ENCODE assay signal across 8 cellular contexts in genomic region chr14:50559990-50560928, GRCh38. TPM values are rescaled to one million over a fixed set of nuclear protein-coding genes. Genes with fewer than 3 reads are reported as not detected.
DNase-seq lines count a peak whose midpoint lies in the region; ATAC-seq and TF ChIP-seq lines count a peak whose summit lies in the region.

ATL1 (plus strand) TSS chr14:50560145; CDS start chr14:50560266, 121 bp downstream.

- ATAC-seq in GM19463 (IDR thresholded peaks at IDR 0.05; ENCODE audit: unreplicated experiment) (peak; percentile 48), gastrocnemius medialis (peak; percentile 80 to 81), HG02870 (IDR thresholded peaks at IDR 0.05; ENCODE audit: unreplicated experiment) (no peak)

- no peaks in the 10 kb centered on the region for H3K36me3 ChIP-seq in gastrocnemius medialis

- DNase-seq in AG08396 (ENCODE audit: low spot score) = peak; percentile 91
- DNase-seq in NCI-H1930 (lab: John Stamatoyannopoulos, UW) = peak; percentile 40 to 60
- DNase-seq in UCSD-AML1 (lab: John Stamatoyannopoulos, UW; ENCODE audit: unreplicated experiment) = peak; percentile 34
- peak in 59 of 61 donors; percentile 13 to 91 (median 75) for DNase-seq in caudate nucleus (lab: John Stamatoyannopoulos, UW)
- peak; percentile 87 for DNase-seq in iPS-NIHi11 (ENCODE audit: low spot score)
- DNase-seq in gastrocnemius medialis = peak; percentile 45 to 49

- peaks cover 6 to 8% of the 10 kb centered on the region in 2 donors for H3K4me1 ChIP-seq in gastrocnemius medialis

- in situ Hi-C loops in gastrocnemius medialis (cut with MboI; ENCODE audit: low sequenced_read_pairs in 4 of 4) = no loop called here

- peak in 1 of 2 donors; percentile 16 for TF ChIP-seq POLR2A in gastrocnemius medialis (IDR thresholded peaks at IDR 0.05)

- H3K27ac ChIP-seq in caudate nucleus (ENCODE audit: low read depth, low read length) = peak within 1 kb of the TSS; percentile 98
- H3K27ac ChIP-seq in gastrocnemius medialis = peak within 1 kb of the TSS; percentile 61 to 80 (median 74)

- peak within 1 kb of the TSS; percentile 65 to 96 (median 74) for H3K4me3 ChIP-seq in gastrocnemius medialis

- H3K27me3 ChIP-seq in gastrocnemius medialis = peaks cover 11 to 26% (median 14%) of the 10 kb centered on the region in 3 donors

- no peak for TF ChIP-seq CTCF in gastrocnemius medialis (IDR thresholded peaks at IDR 0.05 in 4 of 5, conservative IDR thresholded peaks at IDR 0.05 in 1 of 5)

- intact Hi-C loops in gastrocnemius medialis (cut with DNase I; ENCODE audit: low total_unique reads) = no loop called here

- H3K9me3 ChIP-seq in gastrocnemius medialis = no peaks in the 10 kb centered on the region

RNA-seq across cellular contexts. Expression of gene ATL1, which starts in this region (rescaled TPM):
- 1 to 10 TPM in 1 of 4 donors, under 1 TPM in 3; 0.15 to 1.3 (median 0.58) TPM for total RNA-seq in gastrocnemius medialis

Comparison
In these comparisons a context has a peak if more than half of its experiments do, and no peak if none do; other contexts are left out.
1. DNase-seq: peak in every context shown above with its lines; median percentile 91 in AG08396; 87 in iPS-NIHi11; 75 in caudate nucleus; 50 in NCI-H1930; 47 in gastrocnemius medialis; 34 in UCSD-AML1.